In genomic region chr11:77065878-77066228, GRCh38 we compare ENCODE assay signal across 9 cellular contexts. TPM values are rescaled to one million over a fixed set of nuclear protein-coding genes. Genes with fewer than 3 reads are reported as not detected.
DNase-seq lines count a peak whose midpoint lies in the region; ATAC-seq and TF ChIP-seq lines count a peak whose summit lies in the region.
"Had no signal": no experiment of that assay in that cellular context is flagged by ENCODE, and none has a peak within 500 bp of the region (broad histone marks: within the 10 kb centered on the region; RNA-seq: fewer than 3 reads in every experiment).

No MANE protein-coding gene starts in this region.

- peak overlapping the region; percentile 99 for H2AFZ ChIP-seq in KMS-11 (ENCODE audit: low read depth)

- no peaks in the 10 kb centered on the region for H3K79me2 ChIP-seq in KMS-11 (ENCODE audit: insufficient read depth, low read depth)

- intact Hi-C loops in left lung (cut with DNase I): no loop called here

- peak; percentile 59 for DNase-seq in EH (ENCODE audit: low read depth)
- no peak for DNase-seq in central memory CD8-positive, alpha-beta T cell (ENCODE audit: low spot score in 2 of 2)
- DNase-seq in left lung: no peak
- DNase-seq in superior temporal gyrus (ENCODE audit: extremely low spot score): peak; percentile 24
- DNase-seq in DMS79 treated with DMSO at 0.1 percent for 48 hours (lab: John Stamatoyannopoulos, UW): no peak
- DNase-seq in NCI-H1694 (lab: John Stamatoyannopoulos, UW): no peak

- no peaks in the 10 kb centered on the region for H3K9me3 ChIP-seq in left lung

- no peaks in the 10 kb centered on the region; the same call in 1 of the 2 replicates for H3K27me3 ChIP-seq in KMS-11 (ENCODE audit: insufficient read depth, low read depth)
- H3K27me3 ChIP-seq in left lung: peaks cover 0 to 5% of the 10 kb centered on the region in 2 donors

- no peaks in the 10 kb centered on the region for H4K20me1 ChIP-seq in KMS-11 (ENCODE audit: insufficient read depth)

- no peak for ATAC-seq in central memory CD8-positive, alpha-beta T cell (replicated peaks; ENCODE audit: extremely low read depth, poor library complexity, severe bottlenecking)
- ATAC-seq in left lung (peak; percentile 1), GM19463 (IDR thresholded peaks at IDR 0.05; ENCODE audit: unreplicated experiment) (no peak)

- no peak overlapping the region for H3K27ac ChIP-seq in KMS-11
- H3K27ac ChIP-seq in left lung: peak overlapping the region; percentile 76 to 77

- peaks cover 7% of the 10 kb centered on the region for H3K36me3 Mint-ChIP-seq in central memory CD8-positive, alpha-beta T cell (ENCODE audit: insufficient read depth)

- no peaks in the 10 kb centered on the region for H3K4me1 ChIP-seq in KMS-11 (ENCODE audit: low read depth, poor library complexity, severe bottlenecking)
- peaks cover 0 to 12% of the 10 kb centered on the region in 2 donors for H3K4me1 ChIP-seq in left lung

- peaks cover 11% of the 10 kb centered on the region for H3K4me1 Mint-ChIP-seq in central memory CD8-positive, alpha-beta T cell

- H3K4me2 ChIP-seq in KMS-11: peak overlapping the region; percentile 63

- no peaks in the 10 kb centered on the region for H3K27me3 Mint-ChIP-seq in central memory CD8-positive, alpha-beta T cell

- H3K4me3 ChIP-seq in KMS-11 (IDR thresholded peaks at IDR 0.05; ENCODE audit: insufficient read depth, low read depth, low read length) (no peak overlapping the region), left lung (peak overlapping the region; percentile 67 to 70)

- no peak overlapping the region for H3K9ac ChIP-seq in KMS-11

- H3K27ac Mint-ChIP-seq in central memory CD8-positive, alpha-beta T cell (ENCODE audit: low read depth): peak overlapping the region; percentile 72

- H3K4me3 Mint-ChIP-seq in central memory CD8-positive, alpha-beta T cell: peak overlapping the region; percentile 84

- H3K9me3 Mint-ChIP-seq in central memory CD8-positive, alpha-beta T cell: no peaks in the 10 kb centered on the region

- TF ChIP-seq CTCF in KMS-11 (conservative IDR thresholded peaks at IDR 0.05; ENCODE audit: low read depth, low read length) (no peak), left lung (IDR thresholded peaks at IDR 0.05) (no peak)

- H3K36me3 ChIP-seq in KMS-11 (ENCODE audit: insufficient read depth): no peaks in the 10 kb centered on the region
- no peaks in the 10 kb centered on the region for H3K36me3 ChIP-seq in left lung

RNA-seq across cellular contexts. Expression of gene CAPN5, which starts 0.9 kb away (rescaled TPM):
- 10 to 100 TPM; 11.7 to 13.2 TPM for total RNA-seq in left lung

RNA-seq across cellular contexts. Expression of gene B3GNT6, which starts 31.7 kb away (rescaled TPM):
- under 1 TPM in 1 of 2 donors, not detected in 1; 0.60 TPM for total RNA-seq in left lung
- total RNA-seq: NCI-H460 had no signal

RNA-seq across cellular contexts. Expression of gene OMP, which starts 36.8 kb away (rescaled TPM):
- not detected for total RNA-seq in left lung
- total RNA-seq: NCI-H460 had no signal

Comparison
In these comparisons a context has a peak if more than half of its experiments do, and no peak if none do; other contexts are left out.
1. DNase-seq: peak in EH (single experiment) and superior temporal gyrus (single experiment); none in central memory CD8-positive, alpha-beta T cell (0 of 2), left lung (0 of 2), DMS79 treated with DMSO at 0.1 percent for 48 hours (single experiment) and NCI-H1694 (single experiment).